8 cellular contexts compared by ENCODE assay signal in the genomic region with DNA sequence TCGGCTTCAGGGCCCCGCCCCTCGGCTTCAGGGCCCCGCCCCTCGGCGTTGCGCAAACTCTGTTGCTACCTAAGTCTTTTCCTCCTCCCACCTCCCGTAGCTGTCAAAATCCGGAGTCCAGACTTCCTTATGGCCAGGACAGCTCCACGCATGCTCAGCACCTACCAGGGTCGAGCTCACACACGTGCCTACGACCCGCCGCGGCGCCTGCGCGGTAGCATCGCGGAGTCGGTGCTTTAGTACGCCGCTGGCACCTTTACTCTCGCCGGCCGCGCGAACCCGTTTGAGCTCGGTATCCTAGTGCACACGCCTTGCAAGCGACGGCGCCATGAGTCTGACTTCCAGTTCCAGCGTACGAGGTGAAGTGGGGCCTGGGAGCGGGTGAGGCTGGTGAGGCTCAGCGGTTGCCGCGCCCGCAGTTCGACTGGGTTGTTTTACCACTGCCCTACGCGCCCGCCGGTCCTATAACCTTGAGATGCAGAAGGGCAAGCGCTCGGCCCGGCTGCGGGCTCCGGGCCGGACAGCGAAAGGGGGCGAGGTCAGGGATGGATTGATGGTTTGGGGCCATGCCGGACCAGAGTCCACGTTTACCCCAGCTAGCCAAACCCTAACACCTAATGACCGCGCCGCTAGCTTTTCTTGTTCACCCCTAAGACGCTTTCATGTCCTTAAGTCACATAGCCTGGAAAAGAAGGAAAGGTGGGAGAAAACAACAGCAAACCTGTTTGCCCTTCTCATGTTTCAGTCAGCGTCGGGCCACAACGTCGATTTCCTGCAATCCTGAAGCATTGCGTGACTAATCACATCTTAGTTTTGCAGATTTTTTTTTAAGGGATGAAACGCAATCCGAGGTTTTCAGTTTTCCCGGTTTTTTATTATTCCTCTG. TPM values are rescaled to one million over a fixed set of nuclear protein-coding genes. Genes with fewer than 3 reads are reported as not detected.
DNase-seq lines count a peak whose midpoint lies in the region; ATAC-seq and TF ChIP-seq lines count a peak whose summit lies in the region.

A gene (plus strand): TSS at position 217 of the 886 bp plus-strand sequence. CDS start 112 bp downstream, at position 329.

- ATAC-seq in GM21737 (IDR thresholded peaks at IDR 0.05; ENCODE audit: unreplicated experiment) (peak; percentile 68), esophagus mucosa (peak; percentile 95)

- H3K36me3 ChIP-seq in KMS-11 (ENCODE audit: insufficient read depth) (no peaks in the 10 kb centered on the region), Peyer's patch (no peaks in the 10 kb centered on the region), muscle layer of duodenum (ENCODE audit: control insufficient read depth in 1 of 2, insufficient read depth in 2 of 2, low read length in 2 of 2) (peaks cover 0 to 15% of the 10 kb centered on the region in 2 donors)

- peak within 1 kb of the TSS; percentile 80 for H2AFZ ChIP-seq in KMS-11 (ENCODE audit: low read depth)

- TF ChIP-seq CTCF in KMS-11 (conservative IDR thresholded peaks at IDR 0.05; ENCODE audit: low read depth, low read length) (no peak), Peyer's patch (IDR thresholded peaks at IDR 0.05) (peak in 1 of 6 experiments; percentile 14)

- H3K79me2 ChIP-seq in KMS-11 (ENCODE audit: insufficient read depth, low read depth): peaks cover 76% of the 10 kb centered on the region

- no peaks in the 10 kb centered on the region for H4K20me1 ChIP-seq in KMS-11 (ENCODE audit: insufficient read depth)

- H3K4me3 ChIP-seq in KMS-11 (IDR thresholded peaks at IDR 0.05; ENCODE audit: insufficient read depth, low read depth, low read length) (no peak within 1 kb of the TSS), Peyer's patch (peak within 1 kb of the TSS; percentile 73 to 90 (median 84)), muscle layer of duodenum (ENCODE audit: low read depth in 1 of 2, low read length in 2 of 2) (peak within 1 kb of the TSS; percentile 90 to 94)

- DNase-seq in DMS53 treated with DMSO at 0.1 percent for 48 hours (lab: John Stamatoyannopoulos, UW; ENCODE audit: unreplicated experiment): peak; percentile 98
- DNase-seq in Peyer's patch: peak; percentile 94 to 99 (median 96)
- DNase-seq in activated T-cell treated with anti-CD3 and anti-CD28 coated beads, Interleukin-2, amount 50 U/mL, for 48 hours: peak; percentile 89 to 91
- peak; percentile 92 for DNase-seq in stimulated activated CD8-positive, alpha-beta memory T cell treated with anti-CD3 and anti-CD28 coated beads, Interleukin-7, amount 100 ng/mL, for 4 hours (ENCODE audit: low read depth in 2 of 2)

- peak within 1 kb of the TSS; percentile 92 for H3K27ac ChIP-seq in KMS-11
- H3K27ac ChIP-seq in Peyer's patch: peak within 1 kb of the TSS; percentile 97 to 98 (median 98)
- H3K27ac ChIP-seq in muscle layer of duodenum (ENCODE audit: low read length): peak within 1 kb of the TSS; percentile 93

- H3K4me1 ChIP-seq in KMS-11 (ENCODE audit: low read depth, poor library complexity, severe bottlenecking) (peaks cover 29% of the 10 kb centered on the region), Peyer's patch (peaks cover 0 to 22% (median 4%) of the 10 kb centered on the region in 4 donors), muscle layer of duodenum (ENCODE audit: control insufficient read depth in 1 of 2, insufficient read depth in 2 of 2, low read length in 2 of 2) (peaks cover 6 to 18% of the 10 kb centered on the region in 2 donors)

- peak within 1 kb of the TSS; percentile 85 for H3K9ac ChIP-seq in KMS-11

- peak; percentile 56 to 77 for TF ChIP-seq POLR2A in Peyer's patch (IDR thresholded peaks at IDR 0.05)

- H3K27me3 ChIP-seq in KMS-11 (ENCODE audit: insufficient read depth, low read depth) (no peaks in the 10 kb centered on the region), Peyer's patch (no peaks in the 10 kb centered on the region), muscle layer of duodenum (ENCODE audit: low read depth, low read length) (no peaks in the 10 kb centered on the region)

- peak within 1 kb of the TSS; percentile 87 for H3K4me2 ChIP-seq in KMS-11

- H3K9me3 ChIP-seq in Peyer's patch (no peaks in the 10 kb centered on the region), muscle layer of duodenum (ENCODE audit: control insufficient read depth in 1 of 2, low read length in 2 of 2) (no peaks in the 10 kb centered on the region)

RNA-seq across cellular contexts. Expression of the gene that starts here (rescaled TPM):
- 10 to 100 TPM; 19.0 to 93.5 (median 50.6) TPM for total RNA-seq in Peyer's patch
- total RNA-seq in esophagus mucosa: 32.8 TPM
